Comparison of ENCODE assay signal across 8 cellular contexts in the genomic region with DNA sequence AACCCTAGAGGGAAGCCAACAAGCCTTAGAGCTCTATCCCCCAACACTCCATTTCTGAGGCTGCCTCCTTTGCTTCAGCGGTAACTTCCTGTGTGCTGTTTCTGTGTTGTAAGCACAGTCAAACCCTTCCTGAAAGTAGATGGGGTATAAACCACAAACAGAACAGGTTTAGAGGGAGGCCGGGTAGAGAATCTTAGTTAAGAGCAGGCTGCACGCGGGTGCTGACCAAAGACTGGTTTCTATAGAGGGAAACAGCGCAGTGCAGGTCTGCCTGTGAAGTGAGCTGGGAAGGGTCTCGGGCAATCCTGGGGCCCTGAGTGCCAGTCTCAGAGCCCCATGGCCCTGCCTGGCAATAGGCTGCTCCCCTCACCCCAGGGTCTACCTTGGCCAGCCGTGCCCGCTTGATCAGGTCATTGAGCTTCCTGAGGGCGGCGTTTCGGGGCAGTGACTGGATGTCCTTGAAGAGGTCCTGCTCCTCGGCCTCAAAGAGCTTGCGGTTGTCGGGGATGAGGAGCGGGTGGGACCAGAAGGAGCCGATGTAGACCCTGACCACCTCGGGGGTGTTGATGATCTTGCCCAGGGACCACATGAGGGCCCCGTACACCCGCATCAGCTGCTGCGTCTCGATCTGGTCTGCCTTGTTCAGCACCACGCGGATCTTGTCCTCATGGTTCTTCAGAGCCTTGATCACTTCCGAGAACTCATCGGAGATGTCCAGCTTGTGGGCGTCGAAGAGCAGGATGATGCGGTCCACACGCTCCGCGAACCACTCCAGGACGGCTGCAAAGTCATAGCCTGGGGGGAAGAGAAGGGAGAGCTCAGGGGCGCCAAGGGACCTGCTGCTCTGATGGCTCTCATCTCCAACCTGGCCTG. TPM values are rescaled to one million over a fixed set of nuclear protein-coding genes. Genes with fewer than 3 reads are reported as not detected.
DNase-seq lines count a peak whose midpoint lies in the region; ATAC-seq and TF ChIP-seq lines count a peak whose summit lies in the region.

No MANE protein-coding gene starts in this region.

- H3K36me3 ChIP-seq in left lung (peaks cover 0 to 48% of the 10 kb centered on the region in 2 donors), brain microvascular endothelial cell (replicated peaks) (peaks cover 30% of the 10 kb centered on the region)

- peak overlapping the region; percentile 98 for H3K27ac Mint-ChIP-seq in T-helper 17 cell

- H3K36me3 Mint-ChIP-seq in T-helper 17 cell (ENCODE audit: low read depth) = peaks cover 2% of the 10 kb centered on the region

- H3K27me3 Mint-ChIP-seq in T-helper 17 cell = no peaks in the 10 kb centered on the region

- peaks cover 62 to 100% of the 10 kb centered on the region in 2 donors for H3K4me1 ChIP-seq in left lung

- TF ChIP-seq CTCF in left lung (IDR thresholded peaks at IDR 0.05) (no peak), brain microvascular endothelial cell (IDR thresholded peaks at IDR 0.05; ENCODE audit: low read depth, low read length, missing control alignments) (no peak)

- peak overlapping the region; percentile 36 to 92 for H3K27ac ChIP-seq in left lung
- H3K27ac ChIP-seq in brain microvascular endothelial cell = no peak overlapping the region

- peaks cover 64% of the 10 kb centered on the region for H3K4me1 Mint-ChIP-seq in T-helper 17 cell

- in situ Hi-C loops in brain microvascular endothelial cell (cut with HindIII; ENCODE audit: low pct_ligation_motif_present, low sequenced_read_pairs) = no loop called here

- peak in 2 of 3 donors; percentile 59 to 62 for DNase-seq in stimulated activated CD4-positive, alpha-beta T cell treated with anti-CD3 and anti-CD28 coated beads, Interleukin-12 subunit alpha, Interleukin-12 subunit beta, amount 100 ng/mL, for 48 hours (ENCODE audit: low read depth in 2 of 3, low spot score in 1 of 3)
- no peak for DNase-seq in stimulated activated CD4-positive, alpha-beta T cell treated with anti-CD3 and anti-CD28 coated beads, Interleukin-12 subunit alpha, Interleukin-12 subunit beta, amount 100 ng/mL, for 4 hours
- peak in 1 of 3 donors; percentile 36 for DNase-seq in T-helper 17 cell
- peak in 1 of 2 donors; percentile 75 for DNase-seq in left lung
- no peak for DNase-seq in brain microvascular endothelial cell
- no peak for DNase-seq in NCI-H774 (lab: John Stamatoyannopoulos, UW)
- no peak for DNase-seq in HuH-7 (ENCODE audit: low spot score)

- no peaks in the 10 kb centered on the region for H3K9me3 ChIP-seq in T-helper 17 cell (ENCODE audit: control insufficient read depth, low read length, poor library complexity, severe bottlenecking)
- no peaks in the 10 kb centered on the region for H3K9me3 ChIP-seq in left lung

- peak overlapping the region in 1 of 2 donors; percentile 17 for H3K4me3 ChIP-seq in left lung
- H3K4me3 ChIP-seq in brain microvascular endothelial cell (ENCODE audit: low read depth, low read length) = no peak overlapping the region

- no peaks in the 10 kb centered on the region for H3K27me3 ChIP-seq in left lung
- no peaks in the 10 kb centered on the region for H3K27me3 ChIP-seq in brain microvascular endothelial cell (replicated peaks)

- H3K4me3 Mint-ChIP-seq in T-helper 17 cell = peak overlapping the region; percentile 83

- ATAC-seq in HG03097 (IDR thresholded peaks at IDR 0.05; ENCODE audit: low FRiP score, unreplicated experiment) = peak; percentile 71
- ATAC-seq in T-helper 17 cell = peak; percentile 77
- ATAC-seq in left lung = no peak

- intact Hi-C loops in left lung (cut with DNase I) = no loop called here

RNA-seq across cellular contexts. Expression of gene CDC42BPG, which starts 15.3 kb away (rescaled TPM):
- 1 to 10 TPM; 4.0 to 7.7 TPM for total RNA-seq in T-helper 17 cell
- total RNA-seq in left lung = 10 to 100 TPM; 18.0 to 25.9 TPM

RNA-seq across cellular contexts. Expression of gene EHD1, which starts 18.6 kb away (rescaled TPM):
- total RNA-seq in T-helper 17 cell (100 to 1,000 TPM; 184 to 212 TPM), left lung (100 to 1,000 TPM in 1 of 2 donors, 10 to 100 TPM in 1; 73.0 to 153 TPM)

RNA-seq across cellular contexts. Expression of gene MEN1, which starts 49.4 kb away (rescaled TPM):
- total RNA-seq in T-helper 17 cell (10 to 100 TPM; 25.8 to 27.0 TPM), left lung (10 to 100 TPM; 26.9 to 29.3 TPM)

RNA-seq across cellular contexts. Expression of gene MAP4K2, which starts 56.8 kb away (rescaled TPM):
- total RNA-seq in T-helper 17 cell = 10 to 100 TPM; 97.8 to 99.2 TPM
- 10 to 100 TPM; 19.3 to 23.2 TPM for total RNA-seq in left lung

RNA-seq across cellular contexts. Expression of gene ATG2A, which starts 57.2 kb away (rescaled TPM):
- total RNA-seq in T-helper 17 cell (100 to 1,000 TPM; 161 to 226 TPM), left lung (10 to 100 TPM; 21.9 to 23.5 TPM)

Comparison
In these comparisons a context has a peak if more than half of its experiments do, and no peak if none do; other contexts are left out.
1. DNase-seq: peak in stimulated activated CD4-positive, alpha-beta T cell treated with anti-CD3 and anti-CD28 coated beads, Interleukin-12 subunit alpha, Interleukin-12 subunit beta, amount 100 ng/mL, for 48 hours (2 of 3); none in stimulated activated CD4-positive, alpha-beta T cell treated with anti-CD3 and anti-CD28 coated beads, Interleukin-12 subunit alpha, Interleukin-12 subunit beta, amount 100 ng/mL, for 4 hours (single experiment), brain microvascular endothelial cell (single experiment), NCI-H774 (single experiment) and HuH-7 (single experiment).